ENCODE assay signal across 24 cellular contexts in genomic region chr2:86577817-86578456, GRCh38.
"Had no signal": no experiment of that assay in that cellular context is flagged by ENCODE, and none has a peak within 500 bp of the region (broad histone marks: within the 10 kb centered on the region; RNA-seq: fewer than 3 reads in every experiment).

No MANE protein-coding gene starts in this region.

- H3K27me3 ChIP-seq: breast epithelium, MG63 had no signal

- H3K4me2 ChIP-seq: PC-9 had no signal

- H2AFZ ChIP-seq: PC-9 had no signal

- H3K36me3 ChIP-seq: breast epithelium, MG63 had no signal

- H3K4me1 ChIP-seq: breast epithelium had no signal

- H3K27ac ChIP-seq: breast epithelium, PC-9, SK-N-MC had no signal

- DNase-seq: activated B cell treated with CpG ODN at 0.5 μM for 24 hours; activated CD4-positive, alpha-beta memory T cell treated with anti-CD3 and anti-CD28 coated beads, Interleukin-2, amount 10 ng/mL, durations not matched to agents 7 days and 5 days; activated CD4-positive, alpha-beta T cell treated with anti-CD3 and anti-CD28 coated beads for 1 hour; activated CD4-positive, alpha-beta T cell treated with anti-CD3 and anti-CD28 coated beads, Interleukin-2, amount 50 U/mL, for 1 hour; activated T-cell treated with anti-CD3 and anti-CD28 coated beads for 4 hours; aorta; caudate nucleus; MG63; NCI-H1092 treated with DMSO at 0.1 percent for 48 hours; NCI-H1417 treated with DMSO at 0.1 percent for 48 hours; NCI-H1694; NCI-H2029; NCI-H2107; NCI-H2171 treated with DMSO at 0.1 percent for 48 hours; NCI-H226; NCI-H510A; NCI-H526 treated with DMSO at 0.1 percent for 48 hours; NCI-H82; PC-9; SHP77 treated with DMSO at 0.1 percent for 48 hours; T-helper 17 cell; T-helper 9 cell had no signal

- ATAC-seq: T-helper 17 cell had no signal

- H3K4me3 ChIP-seq: breast epithelium, MG63, PC-9, SK-N-MC had no signal

- H3K9me3 ChIP-seq: MG63 had no signal
